ENCODE assay signal across 1 cellular context in genomic region chr19:54207908-54208783, GRCh38.
TF ChIP-seq lines count a peak whose summit lies in the region.

No MANE protein-coding gene starts in this region.

TF ChIP-seq in K562, 482 proteins besides CTCF, POLR2A, EP300 and RAD21 (continued from another document and continues in another):
- TF ChIP-seq, protein P1, sequence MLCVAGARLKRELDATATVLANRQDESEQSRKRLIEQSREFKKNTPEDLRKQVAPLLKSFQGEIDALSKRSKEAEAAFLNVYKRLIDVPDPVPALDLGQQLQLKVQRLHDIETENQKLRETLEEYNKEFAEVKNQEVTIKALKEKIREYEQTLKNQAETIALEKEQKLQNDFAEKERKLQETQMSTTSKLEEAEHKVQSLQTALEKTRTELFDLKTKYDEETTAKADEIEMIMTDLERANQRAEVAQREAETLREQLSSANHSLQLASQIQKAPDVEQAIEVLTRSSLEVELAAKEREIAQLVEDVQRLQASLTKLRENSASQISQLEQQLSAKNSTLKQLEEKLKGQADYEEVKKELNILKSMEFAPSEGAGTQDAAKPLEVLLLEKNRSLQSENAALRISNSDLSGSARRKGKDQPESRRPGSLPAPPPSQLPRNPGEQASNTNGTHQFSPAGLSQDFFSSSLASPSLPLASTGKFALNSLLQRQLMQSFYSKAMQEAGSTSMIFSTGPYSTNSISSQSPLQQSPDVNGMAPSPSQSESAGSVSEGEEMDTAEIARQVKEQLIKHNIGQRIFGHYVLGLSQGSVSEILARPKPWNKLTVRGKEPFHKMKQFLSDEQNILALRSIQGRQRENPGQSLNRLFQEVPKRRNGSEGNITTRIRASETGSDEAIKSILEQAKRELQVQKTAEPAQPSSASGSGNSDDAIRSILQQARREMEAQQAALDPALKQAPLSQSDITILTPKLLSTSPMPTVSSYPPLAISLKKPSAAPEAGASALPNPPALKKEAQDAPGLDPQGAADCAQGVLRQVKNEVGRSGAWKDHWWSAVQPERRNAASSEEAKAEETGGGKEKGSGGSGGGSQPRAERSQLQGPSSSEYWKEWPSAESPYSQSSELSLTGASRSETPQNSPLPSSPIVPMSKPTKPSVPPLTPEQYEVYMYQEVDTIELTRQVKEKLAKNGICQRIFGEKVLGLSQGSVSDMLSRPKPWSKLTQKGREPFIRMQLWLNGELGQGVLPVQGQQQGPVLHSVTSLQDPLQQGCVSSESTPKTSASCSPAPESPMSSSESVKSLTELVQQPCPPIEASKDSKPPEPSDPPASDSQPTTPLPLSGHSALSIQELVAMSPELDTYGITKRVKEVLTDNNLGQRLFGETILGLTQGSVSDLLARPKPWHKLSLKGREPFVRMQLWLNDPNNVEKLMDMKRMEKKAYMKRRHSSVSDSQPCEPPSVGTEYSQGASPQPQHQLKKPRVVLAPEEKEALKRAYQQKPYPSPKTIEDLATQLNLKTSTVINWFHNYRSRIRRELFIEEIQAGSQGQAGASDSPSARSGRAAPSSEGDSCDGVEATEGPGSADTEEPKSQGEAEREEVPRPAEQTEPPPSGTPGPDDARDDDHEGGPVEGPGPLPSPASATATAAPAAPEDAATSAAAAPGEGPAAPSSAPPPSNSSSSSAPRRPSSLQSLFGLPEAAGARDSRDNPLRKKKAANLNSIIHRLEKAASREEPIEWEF (CRISPR knock-in tag; IDR thresholded peaks at IDR 0.05), result peak; percentile 38; the same call in 1 of the 2 replicates
- TF ChIP-seq MCM3 (IDR thresholded peaks at IDR 0.05) (no peak), MGA (IDR thresholded peaks at IDR 0.05) (peak; percentile 93), SAFB2 (IDR thresholded peaks at IDR 0.05; ENCODE audit: borderline replicate concordance, low read depth, low read length, severe bottlenecking) (no peak), NEUROD1 (IDR thresholded peaks at IDR 0.05; ENCODE audit: borderline replicate concordance, low read depth, low read length, partially characterized antibody) (no peak), ZNF644 (tag; IDR thresholded peaks at IDR 0.05; ENCODE audit: low read depth) (peak; percentile 65; the same call in 1 of the 2 replicates), GTF2F1 (IDR thresholded peaks at IDR 0.05; ENCODE audit: low read depth, low read length) (no peak; the same call in 1 of the 2 replicates), ZNF518B (CRISPR knock-in tag; IDR thresholded peaks at IDR 0.05) (no peak), ERF (CRISPR knock-in tag; IDR thresholded peaks at IDR 0.05) (peak; percentile 88), GATAD2A (IDR thresholded peaks at IDR 0.05) (no peak), HMG20B (CRISPR knock-in tag; IDR thresholded peaks at IDR 0.05) (no peak), CAMTA2 (CRISPR knock-in tag; conservative IDR thresholded peaks at IDR 0.05) (no peak), ZNF253 (CRISPR knock-in tag; conservative IDR thresholded peaks at IDR 0.05) (peak; percentile 16; the same call in 1 of the 2 replicates), NFRKB (IDR thresholded peaks at IDR 0.05; ENCODE audit: low read depth) (no peak), ZBED1 (IDR thresholded peaks at IDR 0.05) (no peak; the same call in 1 of the 2 replicates), ATF6 (CRISPR knock-in tag; IDR thresholded peaks at IDR 0.05) (no peak), ZZZ3 (IDR thresholded peaks at IDR 0.05) (no peak), MITF (IDR thresholded peaks at IDR 0.05) (peak; percentile 38; the same call in 1 of the 2 replicates)
- TF ChIP-seq, protein P2, sequence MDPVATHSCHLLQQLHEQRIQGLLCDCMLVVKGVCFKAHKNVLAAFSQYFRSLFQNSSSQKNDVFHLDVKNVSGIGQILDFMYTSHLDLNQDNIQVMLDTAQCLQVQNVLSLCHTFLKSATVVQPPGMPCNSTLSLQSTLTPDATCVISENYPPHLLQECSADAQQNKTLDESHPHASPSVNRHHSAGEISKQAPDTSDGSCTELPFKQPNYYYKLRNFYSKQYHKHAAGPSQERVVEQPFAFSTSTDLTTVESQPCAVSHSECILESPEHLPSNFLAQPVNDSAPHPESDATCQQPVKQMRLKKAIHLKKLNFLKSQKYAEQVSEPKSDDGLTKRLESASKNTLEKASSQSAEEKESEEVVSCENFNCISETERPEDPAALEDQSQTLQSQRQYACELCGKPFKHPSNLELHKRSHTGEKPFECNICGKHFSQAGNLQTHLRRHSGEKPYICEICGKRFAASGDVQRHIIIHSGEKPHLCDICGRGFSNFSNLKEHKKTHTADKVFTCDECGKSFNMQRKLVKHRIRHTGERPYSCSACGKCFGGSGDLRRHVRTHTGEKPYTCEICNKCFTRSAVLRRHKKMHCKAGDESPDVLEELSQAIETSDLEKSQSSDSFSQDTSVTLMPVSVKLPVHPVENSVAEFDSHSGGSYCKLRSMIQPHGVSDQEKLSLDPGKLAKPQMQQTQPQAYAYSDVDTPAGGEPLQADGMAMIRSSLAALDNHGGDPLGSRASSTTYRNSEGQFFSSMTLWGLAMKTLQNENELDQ (CRISPR knock-in tag; IDR thresholded peaks at IDR 0.05; ENCODE audit: borderline replicate concordance), result no peak
- TF ChIP-seq, protein P3, sequence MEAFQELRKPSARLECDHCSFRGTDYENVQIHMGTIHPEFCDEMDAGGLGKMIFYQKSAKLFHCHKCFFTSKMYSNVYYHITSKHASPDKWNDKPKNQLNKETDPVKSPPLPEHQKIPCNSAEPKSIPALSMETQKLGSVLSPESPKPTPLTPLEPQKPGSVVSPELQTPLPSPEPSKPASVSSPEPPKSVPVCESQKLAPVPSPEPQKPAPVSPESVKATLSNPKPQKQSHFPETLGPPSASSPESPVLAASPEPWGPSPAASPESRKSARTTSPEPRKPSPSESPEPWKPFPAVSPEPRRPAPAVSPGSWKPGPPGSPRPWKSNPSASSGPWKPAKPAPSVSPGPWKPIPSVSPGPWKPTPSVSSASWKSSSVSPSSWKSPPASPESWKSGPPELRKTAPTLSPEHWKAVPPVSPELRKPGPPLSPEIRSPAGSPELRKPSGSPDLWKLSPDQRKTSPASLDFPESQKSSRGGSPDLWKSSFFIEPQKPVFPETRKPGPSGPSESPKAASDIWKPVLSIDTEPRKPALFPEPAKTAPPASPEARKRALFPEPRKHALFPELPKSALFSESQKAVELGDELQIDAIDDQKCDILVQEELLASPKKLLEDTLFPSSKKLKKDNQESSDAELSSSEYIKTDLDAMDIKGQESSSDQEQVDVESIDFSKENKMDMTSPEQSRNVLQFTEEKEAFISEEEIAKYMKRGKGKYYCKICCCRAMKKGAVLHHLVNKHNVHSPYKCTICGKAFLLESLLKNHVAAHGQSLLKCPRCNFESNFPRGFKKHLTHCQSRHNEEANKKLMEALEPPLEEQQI (IDR thresholded peaks at IDR 0.05), result no peak
